In the genomic region with DNA sequence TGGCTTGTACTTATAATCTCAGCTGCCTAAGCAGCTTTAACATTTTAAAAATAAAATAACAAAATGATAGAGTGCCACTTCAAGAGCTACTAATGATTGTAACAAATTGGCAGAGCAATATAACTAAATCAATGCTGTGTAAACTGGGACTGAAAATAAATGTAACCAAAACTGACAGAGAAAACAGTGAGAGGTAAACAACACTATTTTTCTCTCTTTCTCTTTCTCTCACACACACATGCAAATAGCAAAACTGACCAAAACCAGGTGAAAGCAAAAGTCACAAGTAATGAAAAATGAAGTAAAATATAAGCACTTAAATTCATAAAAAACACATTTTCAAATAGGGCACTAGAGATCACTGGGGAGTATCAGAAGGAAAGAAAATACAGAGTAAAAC, we compare ENCODE assay signal across 1 cellular context.
TF ChIP-seq lines count a peak whose summit lies in the region.

No MANE protein-coding gene starts in this region.

TF ChIP-seq in GM23338, 12 proteins besides CTCF, POLR2A, EP300 and RAD21 (continued from another document):
- TF ChIP-seq, protein P1, sequence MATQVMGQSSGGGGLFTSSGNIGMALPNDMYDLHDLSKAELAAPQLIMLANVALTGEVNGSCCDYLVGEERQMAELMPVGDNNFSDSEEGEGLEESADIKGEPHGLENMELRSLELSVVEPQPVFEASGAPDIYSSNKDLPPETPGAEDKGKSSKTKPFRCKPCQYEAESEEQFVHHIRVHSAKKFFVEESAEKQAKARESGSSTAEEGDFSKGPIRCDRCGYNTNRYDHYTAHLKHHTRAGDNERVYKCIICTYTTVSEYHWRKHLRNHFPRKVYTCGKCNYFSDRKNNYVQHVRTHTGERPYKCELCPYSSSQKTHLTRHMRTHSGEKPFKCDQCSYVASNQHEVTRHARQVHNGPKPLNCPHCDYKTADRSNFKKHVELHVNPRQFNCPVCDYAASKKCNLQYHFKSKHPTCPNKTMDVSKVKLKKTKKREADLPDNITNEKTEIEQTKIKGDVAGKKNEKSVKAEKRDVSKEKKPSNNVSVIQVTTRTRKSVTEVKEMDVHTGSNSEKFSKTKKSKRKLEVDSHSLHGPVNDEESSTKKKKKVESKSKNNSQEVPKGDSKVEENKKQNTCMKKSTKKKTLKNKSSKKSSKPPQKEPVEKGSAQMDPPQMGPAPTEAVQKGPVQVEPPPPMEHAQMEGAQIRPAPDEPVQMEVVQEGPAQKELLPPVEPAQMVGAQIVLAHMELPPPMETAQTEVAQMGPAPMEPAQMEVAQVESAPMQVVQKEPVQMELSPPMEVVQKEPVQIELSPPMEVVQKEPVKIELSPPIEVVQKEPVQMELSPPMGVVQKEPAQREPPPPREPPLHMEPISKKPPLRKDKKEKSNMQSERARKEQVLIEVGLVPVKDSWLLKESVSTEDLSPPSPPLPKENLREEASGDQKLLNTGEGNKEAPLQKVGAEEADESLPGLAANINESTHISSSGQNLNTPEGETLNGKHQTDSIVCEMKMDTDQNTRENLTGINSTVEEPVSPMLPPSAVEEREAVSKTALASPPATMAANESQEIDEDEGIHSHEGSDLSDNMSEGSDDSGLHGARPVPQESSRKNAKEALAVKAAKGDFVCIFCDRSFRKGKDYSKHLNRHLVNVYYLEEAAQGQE (IDR thresholded peaks at IDR 0.05; ENCODE audit: unreplicated experiment), result no peak
- no peak for TF ChIP-seq ZNF331 (CRISPR knock-in tag; IDR thresholded peaks at IDR 0.05; ENCODE audit: low read depth)
- TF ChIP-seq NANOG (IDR thresholded peaks at IDR 0.05; ENCODE audit: borderline replicate concordance), result no peak
- TF ChIP-seq, protein P2, sequence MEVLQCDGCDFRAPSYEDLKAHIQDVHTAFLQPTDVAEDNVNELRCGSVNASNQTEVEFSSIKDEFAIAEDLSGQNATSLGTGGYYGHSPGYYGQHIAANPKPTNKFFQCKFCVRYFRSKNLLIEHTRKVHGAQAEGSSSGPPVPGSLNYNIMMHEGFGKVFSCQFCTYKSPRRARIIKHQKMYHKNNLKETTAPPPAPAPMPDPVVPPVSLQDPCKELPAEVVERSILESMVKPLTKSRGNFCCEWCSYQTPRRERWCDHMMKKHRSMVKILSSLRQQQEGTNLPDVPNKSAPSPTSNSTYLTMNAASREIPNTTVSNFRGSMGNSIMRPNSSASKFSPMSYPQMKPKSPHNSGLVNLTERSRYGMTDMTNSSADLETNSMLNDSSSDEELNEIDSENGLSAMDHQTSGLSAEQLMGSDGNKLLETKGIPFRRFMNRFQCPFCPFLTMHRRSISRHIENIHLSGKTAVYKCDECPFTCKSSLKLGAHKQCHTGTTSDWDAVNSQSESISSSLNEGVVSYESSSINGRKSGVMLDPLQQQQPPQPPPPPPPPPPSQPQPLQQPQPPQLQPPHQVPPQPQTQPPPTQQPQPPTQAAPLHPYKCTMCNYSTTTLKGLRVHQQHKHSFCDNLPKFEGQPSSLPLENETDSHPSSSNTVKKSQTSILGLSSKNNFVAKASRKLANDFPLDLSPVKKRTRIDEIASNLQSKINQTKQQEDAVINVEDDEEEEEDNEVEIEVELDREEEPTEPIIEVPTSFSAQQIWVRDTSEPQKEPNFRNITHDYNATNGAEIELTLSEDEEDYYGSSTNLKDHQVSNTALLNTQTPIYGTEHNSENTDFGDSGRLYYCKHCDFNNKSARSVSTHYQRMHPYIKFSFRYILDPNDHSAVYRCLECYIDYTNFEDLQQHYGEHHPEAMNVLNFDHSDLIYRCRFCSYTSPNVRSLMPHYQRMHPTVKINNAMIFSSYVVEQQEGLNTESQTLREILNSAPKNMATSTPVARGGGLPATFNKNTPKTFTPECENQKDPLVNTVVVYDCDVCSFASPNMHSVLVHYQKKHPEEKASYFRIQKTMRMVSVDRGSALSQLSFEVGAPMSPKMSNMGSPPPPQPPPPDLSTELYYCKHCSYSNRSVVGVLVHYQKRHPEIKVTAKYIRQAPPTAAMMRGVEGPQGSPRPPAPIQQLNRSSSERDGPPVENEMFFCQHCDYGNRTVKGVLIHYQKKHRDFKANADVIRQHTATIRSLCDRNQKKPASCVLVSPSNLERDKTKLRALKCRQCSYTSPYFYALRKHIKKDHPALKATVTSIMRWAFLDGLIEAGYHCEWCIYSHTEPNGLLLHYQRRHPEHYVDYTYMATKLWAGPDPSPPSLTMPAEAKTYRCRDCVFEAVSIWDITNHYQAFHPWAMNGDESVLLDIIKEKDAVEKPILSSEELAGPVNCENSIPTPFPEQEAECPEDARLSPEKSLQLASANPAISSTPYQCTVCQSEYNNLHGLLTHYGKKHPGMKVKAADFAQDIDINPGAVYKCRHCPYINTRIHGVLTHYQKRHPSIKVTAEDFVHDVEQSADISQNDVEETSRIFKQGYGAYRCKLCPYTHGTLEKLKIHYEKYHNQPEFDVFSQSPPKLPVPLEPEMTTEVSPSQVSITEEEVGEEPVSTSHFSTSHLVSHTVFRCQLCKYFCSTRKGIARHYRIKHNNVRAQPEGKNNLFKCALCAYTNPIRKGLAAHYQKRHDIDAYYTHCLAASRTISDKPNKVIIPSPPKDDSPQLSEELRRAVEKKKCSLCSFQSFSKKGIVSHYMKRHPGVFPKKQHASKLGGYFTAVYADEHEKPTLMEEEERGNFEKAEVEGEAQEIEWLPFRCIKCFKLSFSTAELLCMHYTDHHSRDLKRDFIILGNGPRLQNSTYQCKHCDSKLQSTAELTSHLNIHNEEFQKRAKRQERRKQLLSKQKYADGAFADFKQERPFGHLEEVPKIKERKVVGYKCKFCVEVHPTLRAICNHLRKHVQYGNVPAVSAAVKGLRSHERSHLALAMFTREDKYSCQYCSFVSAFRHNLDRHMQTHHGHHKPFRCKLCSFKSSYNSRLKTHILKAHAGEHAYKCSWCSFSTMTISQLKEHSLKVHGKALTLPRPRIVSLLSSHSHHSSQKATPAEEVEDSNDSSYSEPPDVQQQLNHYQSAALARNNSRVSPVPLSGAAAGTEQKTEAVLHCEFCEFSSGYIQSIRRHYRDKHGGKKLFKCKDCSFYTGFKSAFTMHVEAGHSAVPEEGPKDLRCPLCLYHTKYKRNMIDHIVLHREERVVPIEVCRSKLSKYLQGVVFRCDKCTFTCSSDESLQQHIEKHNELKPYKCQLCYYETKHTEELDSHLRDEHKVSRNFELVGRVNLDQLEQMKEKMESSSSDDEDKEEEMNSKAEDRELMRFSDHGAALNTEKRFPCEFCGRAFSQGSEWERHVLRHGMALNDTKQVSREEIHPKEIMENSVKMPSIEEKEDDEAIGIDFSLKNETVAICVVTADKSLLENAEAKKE (CRISPR knock-in tag; IDR thresholded peaks at IDR 0.05), result no peak
- TF ChIP-seq, protein P3, sequence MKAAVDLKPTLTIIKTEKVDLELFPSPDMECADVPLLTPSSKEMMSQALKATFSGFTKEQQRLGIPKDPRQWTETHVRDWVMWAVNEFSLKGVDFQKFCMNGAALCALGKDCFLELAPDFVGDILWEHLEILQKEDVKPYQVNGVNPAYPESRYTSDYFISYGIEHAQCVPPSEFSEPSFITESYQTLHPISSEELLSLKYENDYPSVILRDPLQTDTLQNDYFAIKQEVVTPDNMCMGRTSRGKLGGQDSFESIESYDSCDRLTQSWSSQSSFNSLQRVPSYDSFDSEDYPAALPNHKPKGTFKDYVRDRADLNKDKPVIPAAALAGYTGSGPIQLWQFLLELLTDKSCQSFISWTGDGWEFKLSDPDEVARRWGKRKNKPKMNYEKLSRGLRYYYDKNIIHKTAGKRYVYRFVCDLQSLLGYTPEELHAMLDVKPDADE (IDR thresholded peaks at IDR 0.05), result no peak
- no peak for TF ChIP-seq JUNB (IDR thresholded peaks at IDR 0.05; ENCODE audit: unreplicated experiment)
- TF ChIP-seq POLR2AphosphoS5 (IDR thresholded peaks at IDR 0.05; ENCODE audit: low read depth), result no peak
